In the genomic region with DNA sequence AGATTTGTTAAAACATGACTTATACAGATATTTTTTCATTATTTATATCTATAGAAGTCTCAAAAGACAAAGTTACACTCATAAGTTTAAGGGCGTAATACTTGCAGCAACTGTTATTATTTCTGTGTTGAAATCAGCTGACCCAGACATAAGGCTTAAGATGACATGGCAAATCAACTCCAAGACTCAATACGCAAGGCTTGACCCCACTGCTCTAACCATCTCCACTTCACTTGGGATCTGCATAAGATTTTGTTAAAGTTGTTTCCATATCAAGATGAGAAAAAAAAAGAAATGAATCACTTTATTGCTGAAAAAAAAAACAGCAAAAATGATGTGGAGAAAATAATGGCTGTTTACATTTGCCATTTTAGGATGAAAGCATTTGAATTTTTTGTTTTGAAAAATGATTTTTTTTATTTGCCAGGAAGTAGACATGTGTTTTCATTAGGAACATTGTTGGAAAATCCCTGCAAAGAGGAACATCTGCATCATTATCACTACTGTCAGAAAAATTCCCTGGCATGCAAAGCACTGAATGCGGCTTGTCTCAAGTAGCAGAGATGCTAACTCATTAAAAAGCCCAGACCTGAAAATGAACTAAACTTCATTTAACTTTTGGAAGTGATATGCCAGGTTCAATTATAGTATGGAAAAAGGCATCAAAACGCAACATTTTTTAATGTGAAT, we compare ENCODE assay signal across 1 cellular context.
TF ChIP-seq lines count a peak whose summit lies in the region.

No MANE protein-coding gene starts in this region.

TF ChIP-seq in liver, 16 proteins besides CTCF, POLR2A, EP300 and RAD21 (continued from another document):
- TF ChIP-seq, protein P1, sequence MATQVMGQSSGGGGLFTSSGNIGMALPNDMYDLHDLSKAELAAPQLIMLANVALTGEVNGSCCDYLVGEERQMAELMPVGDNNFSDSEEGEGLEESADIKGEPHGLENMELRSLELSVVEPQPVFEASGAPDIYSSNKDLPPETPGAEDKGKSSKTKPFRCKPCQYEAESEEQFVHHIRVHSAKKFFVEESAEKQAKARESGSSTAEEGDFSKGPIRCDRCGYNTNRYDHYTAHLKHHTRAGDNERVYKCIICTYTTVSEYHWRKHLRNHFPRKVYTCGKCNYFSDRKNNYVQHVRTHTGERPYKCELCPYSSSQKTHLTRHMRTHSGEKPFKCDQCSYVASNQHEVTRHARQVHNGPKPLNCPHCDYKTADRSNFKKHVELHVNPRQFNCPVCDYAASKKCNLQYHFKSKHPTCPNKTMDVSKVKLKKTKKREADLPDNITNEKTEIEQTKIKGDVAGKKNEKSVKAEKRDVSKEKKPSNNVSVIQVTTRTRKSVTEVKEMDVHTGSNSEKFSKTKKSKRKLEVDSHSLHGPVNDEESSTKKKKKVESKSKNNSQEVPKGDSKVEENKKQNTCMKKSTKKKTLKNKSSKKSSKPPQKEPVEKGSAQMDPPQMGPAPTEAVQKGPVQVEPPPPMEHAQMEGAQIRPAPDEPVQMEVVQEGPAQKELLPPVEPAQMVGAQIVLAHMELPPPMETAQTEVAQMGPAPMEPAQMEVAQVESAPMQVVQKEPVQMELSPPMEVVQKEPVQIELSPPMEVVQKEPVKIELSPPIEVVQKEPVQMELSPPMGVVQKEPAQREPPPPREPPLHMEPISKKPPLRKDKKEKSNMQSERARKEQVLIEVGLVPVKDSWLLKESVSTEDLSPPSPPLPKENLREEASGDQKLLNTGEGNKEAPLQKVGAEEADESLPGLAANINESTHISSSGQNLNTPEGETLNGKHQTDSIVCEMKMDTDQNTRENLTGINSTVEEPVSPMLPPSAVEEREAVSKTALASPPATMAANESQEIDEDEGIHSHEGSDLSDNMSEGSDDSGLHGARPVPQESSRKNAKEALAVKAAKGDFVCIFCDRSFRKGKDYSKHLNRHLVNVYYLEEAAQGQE (IDR thresholded peaks at IDR 0.05), result no peak
- TF ChIP-seq YY1 (IDR thresholded peaks at IDR 0.05) (no peak), NR2F2 (IDR thresholded peaks at IDR 0.05) (peak; percentile 11)
